25 cellular contexts compared by ENCODE assay signal in the genomic region with DNA sequence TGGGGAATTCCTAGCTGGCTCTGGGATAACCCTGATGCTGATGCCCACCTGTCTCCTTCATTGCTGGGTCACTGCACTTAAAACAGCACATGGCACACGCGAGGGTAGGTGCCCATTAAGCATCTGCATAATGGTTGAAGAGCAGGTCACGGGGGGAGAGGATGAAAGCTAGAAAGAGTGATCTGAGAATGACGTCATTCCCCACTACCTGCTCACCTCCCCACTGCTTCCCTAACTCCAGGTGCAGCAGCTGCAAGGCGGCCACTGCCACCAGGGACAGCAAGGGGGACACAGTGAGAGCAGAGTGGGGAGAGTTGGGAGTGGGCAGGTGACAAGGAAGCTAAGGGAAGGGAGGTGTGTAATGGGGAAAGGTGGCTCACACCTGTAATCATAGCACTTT. TPM values are rescaled to one million over a fixed set of nuclear protein-coding genes. Genes with fewer than 3 reads are reported as not detected.
DNase-seq lines count a peak whose midpoint lies in the region; ATAC-seq, FAIRE-seq and TF ChIP-seq lines count a peak whose summit lies in the region.
"Had no signal": no experiment of that assay in that cellular context is flagged by ENCODE, and none has a peak within 500 bp of the region (broad histone marks: within the 10 kb centered on the region; RNA-seq: fewer than 3 reads in every experiment).

No MANE protein-coding gene starts in this region.

- H3K4me1 Mint-ChIP-seq in CD14-positive monocyte: no peaks in the 10 kb centered on the region
- H3K4me1 Mint-ChIP-seq in CD4-positive, alpha-beta T cell (ENCODE audit: low read depth): no peaks in the 10 kb centered on the region
- H3K4me1 Mint-ChIP-seq: activated CD4-positive, alpha-beta memory T cell treated with anti-CD3 and anti-CD28 coated beads, Interleukin-2, amount 10 ng/mL, durations not matched to agents 7 days and 5 days had no signal

- H3K4me2 ChIP-seq in Karpas-422 (ENCODE audit: low read depth, low read length, poor library complexity, severe bottlenecking) (no peak overlapping the region), K562 (ENCODE audit: insufficient read depth, low read length) (no peak overlapping the region)
- H3K4me2 ChIP-seq: BLaER1 treated with 17β-estradiol and CSF1 and Interleukin-3, amounts not matched to agents 10 nM and 100 nM had no signal

- H3K36me3 ChIP-seq in Karpas-422 (ENCODE audit: insufficient read depth, low read length) (no peaks in the 10 kb centered on the region), K562 (ENCODE audit: control insufficient read depth, insufficient read depth, low read length) (no peaks in the 10 kb centered on the region), aorta (ENCODE audit: control insufficient read depth in 1 of 2, insufficient read depth in 2 of 2, low read length in 1 of 2) (no peaks in the 10 kb centered on the region)

- FAIRE-seq in K562 (lab: Jason Lieb, UNC): no peak
- FAIRE-seq: bronchial epithelial cell, GM18507, GM19239 had no signal

- H3K27ac Mint-ChIP-seq in CD14-positive monocyte: peak overlapping the region in 5 of 7 donors; percentile 33 to 82 (median 59)
- peak overlapping the region; percentile 65 for H3K27ac Mint-ChIP-seq in CD4-positive, alpha-beta T cell
- H3K27ac Mint-ChIP-seq: activated CD4-positive, alpha-beta memory T cell treated with anti-CD3 and anti-CD28 coated beads, Interleukin-2, amount 10 ng/mL, durations not matched to agents 7 days and 5 days; activated T-helper 2 cell treated with anti-CD3 and anti-CD28 coated beads, Interferon-gamma antibody, Interleukin-2, Interleukin-4, amounts not matched to agents 10 μg/mL and 5 μg/mL and 100 μg/mL, durations not matched to agents 14 hours and 24 hours and 36 hours; T-helper 2 cell treated with Interferon-gamma antibody and Interleukin-4, amounts not matched to agents 5 μg/mL and 100 μg/mL, for 36 hours had no signal

- no peak overlapping the region for H3K27ac ChIP-seq in CD4-positive, alpha-beta T cell (ENCODE audit: low read depth, low read length)
- H3K27ac ChIP-seq in Karpas-422 (ENCODE audit: low read length) (no peak overlapping the region), K562 (ENCODE audit: extremely low read depth, low read depth, low read length) (no peak overlapping the region), aorta (ENCODE audit: low read depth in 1 of 2, low read length in 2 of 2) (no peak overlapping the region)
- H3K27ac ChIP-seq: BLaER1 treated with 17β-estradiol and CSF1 and Interleukin-3, amounts not matched to agents 10 nM and 100 nM; gastroesophageal sphincter had no signal

- TF ChIP-seq RAD21 in K562 (CRISPR knock-in tag; conservative IDR thresholded peaks at IDR 0.05 in 1 of 2, IDR thresholded peaks at IDR 0.05 in 1 of 2): no peak

- 4% methylated on average over 5 of the region's 5 CpGs for WGBS in K562 (ENCODE audit: insufficient coverage, low coverage, missing lambda C conversion rate)
- 89 to 96% methylated on average over 5 of the region's 5 CpGs for WGBS in aorta, 2 donors

- H3K9me3 Mint-ChIP-seq in CD14-positive monocyte: no peaks in the 10 kb centered on the region
- H3K9me3 Mint-ChIP-seq in CD4-positive, alpha-beta T cell: no peaks in the 10 kb centered on the region
- H3K9me3 Mint-ChIP-seq: activated CD4-positive, alpha-beta memory T cell treated with anti-CD3 and anti-CD28 coated beads, Interleukin-2, amount 10 ng/mL, durations not matched to agents 7 days and 5 days; activated T-helper 2 cell treated with anti-CD3 and anti-CD28 coated beads, Interferon-gamma antibody, Interleukin-2, Interleukin-4, amounts not matched to agents 10 μg/mL and 5 μg/mL and 100 μg/mL, durations not matched to agents 14 hours and 24 hours and 36 hours; natural killer cell; T-helper 2 cell treated with Interferon-gamma antibody and Interleukin-4, amounts not matched to agents 5 μg/mL and 100 μg/mL, for 36 hours had no signal

- CTCF ChIA-PET in CD4-positive, alpha-beta T cell (lab: Charles Lee): no interaction called here
- CTCF ChIA-PET in K562 (lab: Yijun Ruan, JAX; ENCODE audit: low intra/inter-chr PET ratio): no interaction called here

- H4K20me1 ChIP-seq in Karpas-422 (ENCODE audit: insufficient read depth, low read depth, low read length): no peaks in the 10 kb centered on the region
- peaks cover 5% of the 10 kb centered on the region; the same call in 1 of the 2 replicates for H4K20me1 ChIP-seq in K562 (replicated peaks; ENCODE audit: control insufficient read depth, insufficient read depth, low read length)
- H4K20me1 ChIP-seq: BLaER1 treated with 17β-estradiol and CSF1 and Interleukin-3, amounts not matched to agents 10 nM and 100 nM had no signal

- no peaks in the 10 kb centered on the region for H3K9me1 ChIP-seq in K562 (ENCODE audit: control insufficient read depth, insufficient read depth, low read length)

- no peaks in the 10 kb centered on the region for H3K9me3 ChIP-seq in CD4-positive, alpha-beta T cell (ENCODE audit: control insufficient read depth, low read length)
- H3K9me3 ChIP-seq in Karpas-422 (ENCODE audit: low read length): no peaks in the 10 kb centered on the region
- no peaks in the 10 kb centered on the region for H3K9me3 ChIP-seq in K562 (replicated peaks; ENCODE audit: control insufficient read depth, insufficient read depth, low read depth, low read length)
- H3K9me3 ChIP-seq in aorta (ENCODE audit: control insufficient read depth, low read length): no peaks in the 10 kb centered on the region
- H3K9me3 ChIP-seq: BLaER1 treated with 17β-estradiol and CSF1 and Interleukin-3, amounts not matched to agents 10 nM and 100 nM; gastroesophageal sphincter; tibial nerve had no signal

- TF ChIP-seq EP300 in K562 (IDR thresholded peaks at IDR 0.05; ENCODE audit: low read length): no peak

- TF ChIP-seq CTCF in CD14-positive monocyte (IDR thresholded peaks at IDR 0.05) (no peak), K562 (IDR thresholded peaks at IDR 0.05 in 2 of 3, conservative IDR thresholded peaks at IDR 0.05 in 1 of 3; ENCODE audit: insufficient read depth in 2 of 3, low read depth in 1 of 3, low read length in 3 of 3) (no peak)
- no peak for TF ChIP-seq CTCF in CD4-positive, alpha-beta T cell (IDR thresholded peaks at IDR 0.05)

- H3K79me2 ChIP-seq in Karpas-422 (ENCODE audit: low read length) (no peaks in the 10 kb centered on the region), K562 (ENCODE audit: control insufficient read depth, insufficient read depth, low read length) (no peaks in the 10 kb centered on the region)

- DNase-seq in CD14-positive monocyte (ENCODE audit: low spot score) (no peak), Karpas-422 (peak; percentile 31), K562 (ENCODE audit: extremely low read depth in 1 of 4, low spot score in 3 of 4) (no peak), aorta (no peak)
- no peak for DNase-seq in CD4-positive, alpha-beta T cell
- DNase-seq: activated CD4-positive, alpha-beta memory T cell treated with anti-CD3 and anti-CD28 coated beads, Interleukin-2, amount 10 ng/mL, durations not matched to agents 7 days and 5 days; activated CD4-positive, CD25-positive, alpha-beta regulatory T cell treated with anti-CD3 and anti-CD28 coated beads, Interleukin-2, amount 50 U/mL, for 72 hours; activated naive CD4-positive, alpha-beta T cell treated with anti-CD3 and anti-CD28 coated beads, Interleukin-2, amount 50 U/mL, for 16 hours; GOT3; natural killer cell; NCI-H524; SHP77; stimulated activated CD4-positive, alpha-beta T cell treated with anti-CD3 and anti-CD28 coated beads, Interleukin-4, amount 100 ng/mL, for 24 hours had no signal

- H3K9ac ChIP-seq in Karpas-422 (ENCODE audit: low read length): no peak overlapping the region
- H3K9ac ChIP-seq in K562 (ENCODE audit: insufficient read depth in 1 of 2, low read depth in 2 of 2, low read length in 2 of 2): no peak overlapping the region
- H3K9ac ChIP-seq: BLaER1 treated with 17β-estradiol and CSF1 and Interleukin-3, amounts not matched to agents 10 nM and 100 nM had no signal

- H3K4me1 ChIP-seq in Karpas-422 (ENCODE audit: low read length): no peaks in the 10 kb centered on the region
- peaks cover 0 to 4% of the 10 kb centered on the region in 2 experiments; a peak in 1 of 5 replicates for H3K4me1 ChIP-seq in K562 (replicated peaks in 1 of 2; ENCODE audit: control insufficient read depth in 2 of 2, insufficient read depth in 2 of 2, low read length in 2 of 2)
- H3K4me1 ChIP-seq in aorta (ENCODE audit: control insufficient read depth in 1 of 2, insufficient read depth in 2 of 2, low read length in 2 of 2): no peaks in the 10 kb centered on the region
- H3K4me1 ChIP-seq: gastroesophageal sphincter had no signal

- no TSS peak for BruUV-seq in K562 (replicated peaks; lab: Mats Ljungman, UMichigan)

- H3K27me3 ChIP-seq in CD4-positive, alpha-beta T cell (ENCODE audit: control insufficient read depth, insufficient read depth, low read length): no peaks in the 10 kb centered on the region
- H3K27me3 ChIP-seq in Karpas-422 (ENCODE audit: low read length): no peaks in the 10 kb centered on the region
- peaks cover 13 to 56% of the 10 kb centered on the region in 2 experiments; a peak in 4 of 5 replicates for H3K27me3 ChIP-seq in K562 (ENCODE audit: control insufficient read depth in 2 of 2, insufficient read depth in 2 of 2, low read length in 2 of 2)
- no peaks in the 10 kb centered on the region for H3K27me3 ChIP-seq in aorta (ENCODE audit: control insufficient read depth in 1 of 2, insufficient read depth in 2 of 2, low read length in 1 of 2)
- H3K27me3 ChIP-seq: BLaER1 treated with 17β-estradiol and CSF1 and Interleukin-3, amounts not matched to agents 10 nM and 100 nM; gastroesophageal sphincter; tibial nerve had no signal

- H3K4me3 Mint-ChIP-seq in CD14-positive monocyte: no peak overlapping the region
- H3K4me3 Mint-ChIP-seq in CD4-positive, alpha-beta T cell: no peak overlapping the region
- H3K4me3 Mint-ChIP-seq: activated CD4-positive, alpha-beta memory T cell treated with anti-CD3 and anti-CD28 coated beads, Interleukin-2, amount 10 ng/mL, durations not matched to agents 7 days and 5 days; natural killer cell; T-helper 2 cell treated with Interferon-gamma antibody and Interleukin-4, amounts not matched to agents 5 μg/mL and 100 μg/mL, for 36 hours had no signal

- TF ChIP-seq POLR2A in K562 (conservative IDR thresholded peaks at IDR 0.05): no peak
- TF ChIP-seq POLR2A in GM18505 (IDR thresholded peaks at IDR 0.05; ENCODE audit: borderline replicate concordance, extremely low read depth, insufficient read depth, insufficient read length): no peak

- ATAC-seq in CD4-positive, alpha-beta T cell (ENCODE audit: poor library complexity): no peak
- ATAC-seq in K562 (no peak), HG03139 (IDR thresholded peaks at IDR 0.05; ENCODE audit: unreplicated experiment) (no peak), aorta (ENCODE audit: low FRiP score) (no peak), GM18505 (IDR thresholded peaks at IDR 0.05; ENCODE audit: unreplicated experiment) (no peak)
- ATAC-seq: gastroesophageal sphincter, natural killer cell had no signal

- in situ Hi-C loops in K562 (cut with MboI): no loop called here

- no peaks in the 10 kb centered on the region for H3K9me2 ChIP-seq in Karpas-422 (replicated peaks; ENCODE audit: insufficient read depth, low read length)

- H3K4me3 ChIP-seq in Karpas-422 (ENCODE audit: low read length) (no peak overlapping the region), K562 (no peak overlapping the region), aorta (ENCODE audit: low read length in 2 of 2) (no peak overlapping the region)
- H3K4me3 ChIP-seq: BLaER1 treated with 17β-estradiol and CSF1 and Interleukin-3, amounts not matched to agents 10 nM and 100 nM; gastroesophageal sphincter; lung; tibial nerve had no signal

- POLR2A ChIA-PET in CD4-positive, alpha-beta T cell (lab: Charles Lee): interaction anchor here (0.9 to 1.3 kb wide), 2 partner anchors 27 to 66 kb away, joined by 3 to 4 read pairs; partner anchors contain the start of gene ADA2
- POLR2A ChIA-PET in K562 (lab: Yijun Ruan, JAX): interaction anchor here (0.7 to 1.2 kb wide), 4 partner anchors 16 to 197 kb away, joined by 3 to 4 read pairs (median 3); no protein-coding TSS in a partner anchor

- no peaks in the 10 kb centered on the region for H3K27me3 Mint-ChIP-seq in CD14-positive monocyte (ENCODE audit: low read depth in 3 of 3)
- no peaks in the 10 kb centered on the region for H3K27me3 Mint-ChIP-seq in CD4-positive, alpha-beta T cell
- H3K27me3 Mint-ChIP-seq: activated CD4-positive, alpha-beta memory T cell treated with anti-CD3 and anti-CD28 coated beads, Interleukin-2, amount 10 ng/mL, durations not matched to agents 7 days and 5 days had no signal

- H3K36me3 Mint-ChIP-seq in CD14-positive monocyte: peaks cover 74 to 94% of the 10 kb centered on the region in 2 donors
- peaks cover 69% of the 10 kb centered on the region for H3K36me3 Mint-ChIP-seq in CD4-positive, alpha-beta T cell (ENCODE audit: low read depth)
- H3K36me3 Mint-ChIP-seq: natural killer cell had no signal

- H2AFZ ChIP-seq in Karpas-422 (ENCODE audit: low read length): no peak overlapping the region
- H2AFZ ChIP-seq in K562 (ENCODE audit: low read depth, low read length): no peak overlapping the region

- intact Hi-C loops in CD14-positive monocyte (cut with micrococcal nuclease): no loop called here
- intact Hi-C loops in CD4-positive, alpha-beta T cell (cut with DNase I, micrococcal nuclease): no loop called here
- intact Hi-C loops in K562 (cut with micrococcal nuclease): no loop called here
- intact Hi-C loops in aorta (cut with DNase I): no loop called here

RNA-seq across cellular contexts. Expression of gene ADA2, which starts 27.0 kb away (rescaled TPM):
- polyA plus RNA-seq in CD14-positive monocyte (100 to 1,000 TPM; 336 to 553 TPM), K562 (2011; rRNA removed) (not detected in 2 replicates), K562 (2014; fragmentation: Illumina TruSeq; extraction: Trizol) (not detected in 2 replicates), K562 (2014; fragmentation: Nextera tagmentation; extraction: Ambion mirVana) (not detected), K562 (2014; rRNA removed) (not detected in 2 replicates), aorta (10 to 100 TPM; 12.4 to 18.9 TPM)
- total RNA-seq in CD4-positive, alpha-beta T cell: 10 to 100 TPM; 64.4 to 66.0 TPM
- total RNA-seq in Karpas-422 (2014; rRNA removed; shearing (Covaris generic); ENCODE audit: low replicate concordance): 38.5 and 43.6 TPM in 2 replicates
- not detected in 2 replicates for total RNA-seq in K562 (2011; cell fraction: chromatin; rRNA removed; ENCODE audit: low replicate concordance)
- not detected in 2 replicates for total RNA-seq in K562 (2011; cell fraction: nucleolus; rRNA removed)
- total RNA-seq in K562 (2011; cell fraction: nucleoplasm; rRNA removed): not detected in 2 replicates
- total RNA-seq in K562 (2014; rRNA removed) (not detected in 2 replicates), K562 (2014; rRNA removed; fragmentation: Illumina TruSeq; extraction: Trizol) (not detected in 2 replicates), K562 (2015; rRNA removed; fragmentation: Illumina TruSeq; extraction: Trizol) (not detected in 2 replicates), K562 (2021) (0.20 and 0.44 TPM in 2 replicates), aorta (10 to 100 TPM; 15.7 to 48.7 TPM)
- not detected in 2 replicates for polyA plus RNA-seq in K562 (2011; cell fraction: cytosol; rRNA removed)
- polyA plus RNA-seq in K562 (2011; cell fraction: nucleus; rRNA removed): not detected in 2 replicates
- polyA plus RNA-seq in K562 (2012): 0.10 TPM in 1 of 2 replicates, not detected in the other
- polyA minus RNA-seq in K562 (2011; rRNA and poly(A)+ RNA removed): not detected in 2 replicates
- not detected in 2 replicates for polyA minus RNA-seq in K562 (2011; cell fraction: cytosol; rRNA and poly(A)+ RNA removed)
- polyA minus RNA-seq in K562 (2011; cell fraction: nucleus; rRNA and poly(A)+ RNA removed): not detected in 2 replicates
- total RNA-seq: Daoy had no signal

RNA-seq across cellular contexts. Expression of gene HDHD5, which starts 33.1 kb away (rescaled TPM):
- polyA plus RNA-seq in CD14-positive monocyte (100 to 1,000 TPM in 1 of 2 donors, 10 to 100 TPM in 1; 79.9 to 119 TPM), K562 (2011; rRNA removed) (23.1 and 28.7 TPM in 2 replicates), K562 (2014; fragmentation: Illumina TruSeq; extraction: Trizol) (24.2 and 26.8 TPM in 2 replicates), K562 (2014; fragmentation: Nextera tagmentation; extraction: Ambion mirVana) (1 to 10 TPM; 1.6 to 2.3 TPM), K562 (2014; rRNA removed) (33.9 and 40.0 TPM in 2 replicates), aorta (10 to 100 TPM; 19.5 to 30.6 TPM)
- 10 to 100 TPM; 11.0 to 11.6 TPM for total RNA-seq in CD4-positive, alpha-beta T cell
- total RNA-seq in Karpas-422 (2014; rRNA removed; shearing (Covaris generic); ENCODE audit: low replicate concordance): 29.8 and 61.2 TPM in 2 replicates
- 12.3 and 28.7 TPM in 2 replicates for total RNA-seq in K562 (2011; cell fraction: chromatin; rRNA removed; ENCODE audit: low replicate concordance)
- 34.5 and 34.7 TPM in 2 replicates for total RNA-seq in K562 (2011; cell fraction: nucleolus; rRNA removed)
- total RNA-seq in K562 (2011; cell fraction: nucleoplasm; rRNA removed): 23.5 and 27.0 TPM in 2 replicates
- total RNA-seq in K562 (2014; rRNA removed) (36.6 and 44.2 TPM in 2 replicates), K562 (2014; rRNA removed; fragmentation: Illumina TruSeq; extraction: Trizol) (11.5 and 14.4 TPM in 2 replicates), K562 (2015; rRNA removed; fragmentation: Illumina TruSeq; extraction: Trizol) (20.1 and 22.0 TPM in 2 replicates), K562 (2021) (29.7 and 32.2 TPM in 2 replicates), aorta (10 to 100 TPM; 15.1 to 19.2 TPM)
- 37.2 and 54.8 TPM in 2 replicates for polyA plus RNA-seq in K562 (2011; cell fraction: cytosol; rRNA removed)
- 27.3 and 34.3 TPM in 2 replicates for polyA plus RNA-seq in K562 (2011; cell fraction: nucleus; rRNA removed)
- polyA plus RNA-seq in K562 (2012): 15.1 and 22.1 TPM in 2 replicates
- 8.1 and 15.6 TPM in 2 replicates for polyA minus RNA-seq in K562 (2011; rRNA and poly(A)+ RNA removed)
- 13.9 and 15.7 TPM in 2 replicates for polyA minus RNA-seq in K562 (2011; cell fraction: cytosol; rRNA and poly(A)+ RNA removed)
- polyA minus RNA-seq in K562 (2011; cell fraction: nucleus; rRNA and poly(A)+ RNA removed): 12.2 and 12.3 TPM in 2 replicates

Comparison
In these comparisons a context has a peak if more than half of its experiments do, and no peak if none do; other contexts are left out.
1. RNA of gene ADA2, which starts 27.0 kb away (total RNA-seq): 64.4 to 66.0 TPM in CD4-positive, alpha-beta T cell, 15.7 to 48.7 TPM in aorta and 38.5 to 43.6 TPM in Karpas-422; 0.20 to 0.44 TPM in K562; every median in the first group is over 10 times any median in the second.